ENCODE assay signal across 8 cellular contexts in the genomic region with DNA sequence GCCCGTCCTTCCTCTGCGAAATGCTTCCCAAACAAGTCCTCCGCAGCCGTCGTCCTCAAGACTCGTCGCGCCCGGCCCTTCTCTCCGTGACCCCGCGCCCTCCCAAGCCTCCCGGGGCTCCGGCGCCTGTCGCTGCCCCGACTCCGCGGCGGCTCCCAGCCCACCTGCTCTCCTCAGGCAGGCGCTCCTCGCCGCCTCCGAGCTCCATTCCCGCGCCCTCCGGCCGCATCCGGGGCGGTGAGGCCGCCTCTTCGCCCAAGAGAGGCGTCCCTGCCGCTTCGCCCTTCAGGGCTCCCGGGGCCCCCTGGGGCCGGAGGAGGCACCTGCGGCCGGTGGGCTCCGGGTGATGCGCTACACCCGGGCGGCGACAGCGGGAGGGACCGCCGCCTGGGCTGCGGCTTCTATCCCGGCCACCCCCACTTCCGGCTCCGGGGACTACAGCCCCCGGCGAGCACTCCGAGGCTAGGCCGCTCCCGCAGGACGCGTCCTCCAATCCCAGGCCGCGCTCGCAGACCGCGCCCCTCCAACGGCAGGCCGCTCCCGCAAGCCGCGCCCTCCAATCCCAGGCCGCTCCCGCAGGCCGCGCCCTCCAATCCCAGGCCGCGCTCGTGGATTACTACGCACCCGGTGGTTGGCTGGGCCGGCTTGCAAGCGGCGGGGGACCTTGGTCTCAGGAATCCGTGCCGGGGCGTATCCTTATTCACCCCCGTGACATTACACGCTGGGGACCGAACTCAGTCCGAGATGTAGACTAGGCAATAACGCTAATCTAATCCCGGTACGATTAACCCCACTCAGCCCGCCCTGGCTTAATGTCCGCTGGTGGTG. TPM values are rescaled to one million over a fixed set of nuclear protein-coding genes. Genes with fewer than 3 reads are reported as not detected.
DNase-seq lines count a peak whose midpoint lies in the region; ATAC-seq, FAIRE-seq and TF ChIP-seq lines count a peak whose summit lies in the region.

Gene RUBCN (minus strand): TSS at position 414 of the 828 bp plus-strand sequence. CDS start 185 bp downstream, at position 229.

- H3K36me3 ChIP-seq in pancreas (no peaks in the 10 kb centered on the region), thyroid gland (no peaks in the 10 kb centered on the region)

- FAIRE-seq in pancreas (lab: Jason Lieb, UNC), result no peak

- peak within 1 kb of the TSS; percentile 94 for H3K4me3 ChIP-seq in GM12875 (ENCODE audit: low read depth, low read length)
- H3K4me3 ChIP-seq in pancreas, result peak within 1 kb of the TSS; percentile 74 to 95 (median 89)
- peak within 1 kb of the TSS; percentile 21 to 98 (median 90) for H3K4me3 ChIP-seq in thyroid gland (replicated peaks in 1 of 3)

- H3K27ac ChIP-seq in pancreas, result peak within 1 kb of the TSS; percentile 47 to 81 (median 70)
- peak within 1 kb of the TSS; percentile 64 to 92 (median 81) for H3K27ac ChIP-seq in thyroid gland

- H3K9me3 ChIP-seq in pancreas (no peaks in the 10 kb centered on the region), thyroid gland (no peaks in the 10 kb centered on the region)

- peak in 1 of 2 donors; percentile 71 for TF ChIP-seq POLR2A in thyroid gland (IDR thresholded peaks at IDR 0.05)

- H3K4me1 ChIP-seq in pancreas, result peaks cover 0 to 5% (median 0%) of the 10 kb centered on the region in 3 donors
- H3K4me1 ChIP-seq in thyroid gland, result peaks cover 7 to 16% of the 10 kb centered on the region in 2 donors

- DNase-seq in NCI-H1417 treated with DMSO at 0.1 percent for 48 hours (lab: John Stamatoyannopoulos, UW) (peak; percentile 85), SW 1271 (lab: John Stamatoyannopoulos, UW) (peak; percentile 89 to 94), Right ventricle myocardium superior (peak; percentile 97), pancreas (peak; percentile 94 to 98 (median 95)), thyroid gland (peak; percentile 95 to 97)
- DNase-seq in activated naive CD8-positive, alpha-beta T cell treated with anti-CD3 and anti-CD28 coated beads, Interleukin-2, amount 50 U/mL, for 16 hours (ENCODE audit: low read depth, low spot score), result peak; percentile 89

- no peaks in the 10 kb centered on the region for H3K27me3 ChIP-seq in pancreas
- H3K27me3 ChIP-seq in thyroid gland, result no peaks in the 10 kb centered on the region

- WGBS in pancreas, 2 donors, result 0 to 1% methylated on average over 81 to 92 of the region's 92 CpGs
- 0 to 1% methylated on average over 30 to 37 of the region's 92 CpGs for WGBS in thyroid gland, 2 donors

- peak; percentile 87 for ATAC-seq in HG02763 (IDR thresholded peaks at IDR 0.05; ENCODE audit: unreplicated experiment)
- ATAC-seq in Right ventricle myocardium superior (ENCODE audit: poor library complexity), result peak; percentile 99
- peak; percentile 97 to 99 (median 98) for ATAC-seq in pancreas

- intact Hi-C loops in Right ventricle myocardium superior (cut with DNase I), result no loop called here
- intact Hi-C loops in pancreas (cut with DNase I), result no loop called here
- intact Hi-C loops in thyroid gland (cut with DNase I), result no loop called here

- TF ChIP-seq CTCF in GM12875 (IDR thresholded peaks at IDR 0.05; ENCODE audit: borderline replicate concordance, insufficient read depth, low read depth, low read length) (no peak), pancreas (IDR thresholded peaks at IDR 0.05) (no peak), thyroid gland (IDR thresholded peaks at IDR 0.05) (no peak)

RNA-seq across cellular contexts. Expression of gene RUBCN, which starts in this region (rescaled TPM):
- total RNA-seq in Right ventricle myocardium superior, result 15.1 TPM
- 10 to 100 TPM in 5 of 6 donors, 1 to 10 TPM in 1; 8.6 to 14.1 (median 13.0) TPM for total RNA-seq in pancreas
- polyA plus RNA-seq in pancreas, result 10 to 100 TPM in 1 of 2 donors, 1 to 10 TPM in 1; 8.7 to 14.1 TPM
- total RNA-seq in thyroid gland, result 10 to 100 TPM; 36.8 to 56.7 (median 46.4) TPM

Comparison
In these comparisons a context has a peak if more than half of its experiments do, and no peak if none do; other contexts are left out.
1. Peak in every context shown above with its lines: DNase-seq, ATAC-seq, H3K4me3 ChIP-seq and H3K27ac ChIP-seq.